Comparison of ENCODE assay signal across 1 cellular context in the genomic region with DNA sequence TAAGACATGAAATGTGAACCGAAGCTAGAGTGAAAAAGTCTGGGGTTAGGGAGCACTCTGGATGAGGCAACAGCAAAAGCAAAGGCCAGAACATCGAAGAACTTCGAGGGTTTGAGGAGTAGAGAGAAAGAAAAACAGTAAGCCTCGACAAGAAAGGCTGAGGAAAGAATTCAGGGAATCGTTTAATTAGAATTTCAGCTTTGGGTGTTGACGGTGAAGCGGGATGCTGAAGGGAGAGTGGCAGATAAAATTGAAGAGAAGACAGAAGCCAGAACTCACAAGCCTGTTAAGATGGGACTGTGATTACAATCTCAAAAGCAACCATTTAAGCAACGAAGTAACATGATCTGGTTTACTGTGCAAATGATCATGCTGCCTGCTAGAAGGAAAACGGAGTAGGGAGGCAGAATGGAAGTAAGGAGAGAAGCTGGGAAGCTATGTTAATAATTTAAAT.
A peak's percentile ranks its signal among the peaks of the same experiment; 100 is the strongest.
TF ChIP-seq lines count a peak whose summit lies in the region.

No MANE protein-coding gene starts in this region.

TF ChIP-seq in SK-N-SH, 30 proteins besides CTCF, POLR2A, EP300 and RAD21 (continued from another document):
- TF ChIP-seq TEAD4 (IDR thresholded peaks at IDR 0.05; ENCODE audit: borderline replicate concordance, insufficient read depth) (peak; percentile 38; the same call in 1 of the 2 replicates), MAX (IDR thresholded peaks at IDR 0.05; ENCODE audit: low read depth) (peak; percentile 71), CHD2 (IDR thresholded peaks at IDR 0.05; ENCODE audit: low read length, partially characterized antibody) (peak; percentile 25), ELF1 (IDR thresholded peaks at IDR 0.05) (no peak), SIN3A (IDR thresholded peaks at IDR 0.05; ENCODE audit: borderline replicate concordance, low read depth, low read length) (peak; percentile 55; the same call in 1 of the 2 replicates)
- TF ChIP-seq, protein P1, sequence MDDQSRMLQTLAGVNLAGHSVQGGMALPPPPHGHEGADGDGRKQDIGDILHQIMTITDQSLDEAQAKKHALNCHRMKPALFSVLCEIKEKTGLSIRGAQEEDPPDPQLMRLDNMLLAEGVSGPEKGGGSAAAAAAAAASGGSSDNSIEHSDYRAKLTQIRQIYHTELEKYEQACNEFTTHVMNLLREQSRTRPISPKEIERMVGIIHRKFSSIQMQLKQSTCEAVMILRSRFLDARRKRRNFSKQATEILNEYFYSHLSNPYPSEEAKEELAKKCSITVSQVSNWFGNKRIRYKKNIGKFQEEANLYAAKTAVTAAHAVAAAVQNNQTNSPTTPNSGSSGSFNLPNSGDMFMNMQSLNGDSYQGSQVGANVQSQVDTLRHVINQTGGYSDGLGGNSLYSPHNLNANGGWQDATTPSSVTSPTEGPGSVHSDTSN (IDR thresholded peaks at IDR 0.05), result peak; percentile 86
TF ChIP-seq in SK-N-SH: peak in this region for 15.
